ENCODE assay signal across 24 cellular contexts in the genomic region with DNA sequence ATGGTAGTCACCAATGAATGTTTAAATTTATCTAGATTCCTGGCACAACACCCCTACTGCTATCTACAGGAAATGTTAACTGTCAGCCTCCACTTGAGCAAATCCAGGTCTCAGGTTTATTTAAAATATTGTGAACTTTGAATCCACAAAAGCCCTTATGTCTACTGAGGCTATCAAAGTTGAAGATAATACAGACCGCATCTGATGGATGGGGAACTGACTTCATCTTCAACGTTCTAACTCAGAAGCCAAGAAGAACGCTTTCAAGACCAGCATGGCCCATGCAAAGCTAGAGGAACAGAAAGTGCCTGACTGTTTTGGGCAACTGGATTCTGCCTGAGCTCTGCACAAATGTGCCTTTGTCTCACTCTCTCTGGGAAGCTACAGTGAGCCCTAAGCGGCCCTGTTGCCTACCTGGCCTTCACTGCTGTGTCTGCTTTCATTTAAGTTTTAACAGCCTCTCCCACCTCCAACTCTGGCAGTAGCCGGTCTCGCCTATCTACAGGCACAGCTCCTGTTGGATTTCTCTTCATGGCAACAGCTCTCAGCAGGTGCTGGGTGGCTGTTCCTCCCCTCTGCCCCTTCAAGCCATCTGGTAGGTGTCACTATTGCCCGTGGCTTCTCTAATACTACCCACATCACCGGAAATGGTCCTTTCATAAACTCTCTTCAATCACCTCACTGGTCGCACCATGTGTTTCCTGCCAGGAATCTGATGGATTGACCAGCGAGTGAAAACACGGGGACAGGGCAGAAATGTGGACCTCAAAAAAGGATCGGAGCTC.
A peak's percentile ranks its signal among the peaks of the same experiment; 100 is the strongest.
DNase-seq lines count a peak whose midpoint lies in the region; ATAC-seq and TF ChIP-seq lines count a peak whose summit lies in the region.
"Had no signal": no experiment of that assay in that cellular context is flagged by ENCODE, and none has a peak within 500 bp of the region (broad histone marks: within the 10 kb centered on the region; RNA-seq: fewer than 3 reads in every experiment).

No MANE protein-coding gene starts in this region.

- no peak overlapping the region for H3K9ac ChIP-seq in smooth muscle cell (ENCODE audit: low read depth)

- TF ChIP-seq CTCF in ascending aorta (IDR thresholded peaks at IDR 0.05): no peak
- TF ChIP-seq CTCF in smooth muscle cell (IDR thresholded peaks at IDR 0.05; ENCODE audit: borderline replicate concordance, insufficient read depth, poor library complexity, severe bottlenecking): no peak

- peaks cover 0 to 3% of the 10 kb centered on the region in 2 donors for H3K36me3 ChIP-seq in ascending aorta
- H3K36me3 ChIP-seq in smooth muscle cell (ENCODE audit: low read depth): no peaks in the 10 kb centered on the region
- H3K36me3 ChIP-seq: pancreas had no signal

- H3K27me3 ChIP-seq in ascending aorta: no peaks in the 10 kb centered on the region
- peaks cover 10% of the 10 kb centered on the region for H3K27me3 ChIP-seq in smooth muscle cell (ENCODE audit: low read depth)
- H3K27me3 ChIP-seq: pancreas had no signal

- DNase-seq in NOMO-1 (lab: John Stamatoyannopoulos, UW; ENCODE audit: unreplicated experiment in 2 of 2) (peak; percentile 38), NOMO-1 treated with dmso at 0.1 percent for 144 hours (lab: John Stamatoyannopoulos, UW; ENCODE audit: unreplicated experiment) (no peak), ascending aorta (ENCODE audit: low spot score in 2 of 2) (no peak), left ventricle myocardium superior (no peak), smooth muscle cell (lab: John Stamatoyannopoulos, UW; ENCODE audit: unreplicated experiment) (no peak), left colon (no peak), GM19240 (ENCODE audit: insufficient read length, low spot score) (no peak)
- DNase-seq in activated CD8-positive, alpha-beta memory T cell treated with anti-CD3 and anti-CD28 coated beads for 24 hours: no peak
- DNase-seq: activated T-cell treated with anti-CD3 and anti-CD28 coated beads for 4 hours; amygdala; COR-L47; H9; immature natural killer cell; Karpas-422; NCI-H146; NCI-H446; pancreas; PC-9; SHP77; stimulated activated CD4-positive, alpha-beta T cell treated with anti-CD3 and anti-CD28 coated beads, Interleukin-2, amount 100 ng/mL, for 24 hours; stimulated activated naive CD8-positive, alpha-beta T cell treated with anti-CD3 and anti-CD28 coated beads, Interleukin-15, Interleukin-2, amounts not matched to agents 100 U/mL and 50 U/mL, for 24 hours; T-helper 2 cell had no signal

- H3K4me1 ChIP-seq in ascending aorta: peaks cover 0 to 35% of the 10 kb centered on the region in 2 donors
- H3K4me1 ChIP-seq in smooth muscle cell (ENCODE audit: low read depth): peaks cover 15% of the 10 kb centered on the region

- 72% methylated on average over 12 of the region's 12 CpGs for WGBS in smooth muscle cell (ENCODE audit: low lambda C conversion rate)

- no peaks in the 10 kb centered on the region for H4K20me1 ChIP-seq in smooth muscle cell (ENCODE audit: low read depth)

- intact Hi-C loops in ascending aorta (cut with DNase I) (loop anchor here (5.0 kb wide), 1 partner anchor 98 kb away; no protein-coding TSS in a partner anchor), left ventricle myocardium superior (cut with micrococcal nuclease) (no loop called here), left colon (cut with DNase I, micrococcal nuclease) (no loop called here)

- H2AFZ ChIP-seq in smooth muscle cell (ENCODE audit: low read depth): no peak overlapping the region
- H2AFZ ChIP-seq: PC-9 had no signal

- peak overlapping the region; percentile 34 for H3K4me2 ChIP-seq in smooth muscle cell
- H3K4me2 ChIP-seq: PC-9 had no signal

- no peaks in the 10 kb centered on the region for H3K79me2 ChIP-seq in smooth muscle cell (ENCODE audit: low read depth)

- ATAC-seq in left ventricle myocardium superior (peak; percentile 56), left colon (no peak)
- ATAC-seq: stimulated activated naive CD8-positive, alpha-beta T cell treated with anti-CD3 and anti-CD28 coated beads, Interleukin-15, Interleukin-2, amounts not matched to agents 100 U/mL and 50 U/mL, for 24 hours had no signal

- H3K9me3 ChIP-seq in ascending aorta (no peaks in the 10 kb centered on the region), smooth muscle cell (replicated peaks; ENCODE audit: low read depth) (no peaks in the 10 kb centered on the region)
- H3K9me3 ChIP-seq: pancreas had no signal

- H3K4me3 ChIP-seq in ascending aorta (no peak overlapping the region), smooth muscle cell (no peak overlapping the region)
- H3K4me3 ChIP-seq: lung, pancreas, PC-9 had no signal

- H3K27ac ChIP-seq in ascending aorta: peak overlapping the region; percentile 57 to 70
- H3K27ac ChIP-seq in smooth muscle cell (ENCODE audit: low read depth): no peak overlapping the region
- H3K27ac ChIP-seq: C4-2B, pancreas, PC-9 had no signal

- no peaks in the 10 kb centered on the region for H3F3A ChIP-seq in smooth muscle cell (ENCODE audit: low read depth)

Comparison
In these comparisons a context has a peak if more than half of its experiments do, and no peak if none do; other contexts are left out.
1. DNase-seq: peak in NOMO-1 (2 of 2); none in NOMO-1 treated with dmso at 0.1 percent for 144 hours (single experiment), ascending aorta (0 of 2), left ventricle myocardium superior (single experiment), smooth muscle cell (single experiment), left colon (0 of 2), activated CD8-positive, alpha-beta memory T cell treated with anti-CD3 and anti-CD28 coated beads for 24 hours (single experiment) and GM19240 (single experiment).